Comparison of ENCODE assay signal across 12 cellular contexts in genomic region chr4:177228599-177228998, GRCh38.
DNase-seq lines count a peak whose midpoint lies in the region; ATAC-seq and TF ChIP-seq lines count a peak whose summit lies in the region.
"Had no signal": no experiment of that assay in that cellular context is flagged by ENCODE, and none has a peak within 500 bp of the region (broad histone marks: within the 10 kb centered on the region; RNA-seq: fewer than 3 reads in every experiment).

No MANE protein-coding gene starts in this region.

- H3K9me3 ChIP-seq in left ventricle myocardium inferior (replicated peaks) (no peaks in the 10 kb centered on the region), hepatocyte (ENCODE audit: low read depth) (no peaks in the 10 kb centered on the region), aorta (ENCODE audit: control insufficient read depth, low read length) (no peaks in the 10 kb centered on the region)
- H3K9me3 ChIP-seq: ascending aorta, testis had no signal

- no peaks in the 10 kb centered on the region for H3K4me1 ChIP-seq in left ventricle myocardium inferior
- no peaks in the 10 kb centered on the region for H3K4me1 ChIP-seq in hepatocyte (ENCODE audit: insufficient read depth)
- H3K4me1 ChIP-seq in aorta (ENCODE audit: control insufficient read depth in 1 of 2, insufficient read depth in 2 of 2, low read length in 2 of 2) = no peaks in the 10 kb centered on the region
- H3K4me1 ChIP-seq: ascending aorta, parathyroid adenoma, testis had no signal

- no peak for ATAC-seq in left ventricle myocardium superior
- peak; percentile 28; the same call in 1 of the 3 replicates for ATAC-seq in SK-N-SH treated with all-trans-retinoic acid at 6 μM for 48 hours
- peak; percentile 44 for ATAC-seq in aorta (ENCODE audit: low FRiP score)

- H3K27me3 ChIP-seq in left ventricle myocardium inferior (ENCODE audit: low read depth) (no peaks in the 10 kb centered on the region), hepatocyte (no peaks in the 10 kb centered on the region), aorta (ENCODE audit: control insufficient read depth in 1 of 2, insufficient read depth in 2 of 2, low read length in 1 of 2) (no peaks in the 10 kb centered on the region)
- H3K27me3 ChIP-seq: ascending aorta, testis had no signal

- no peaks in the 10 kb centered on the region for H3K9me2 ChIP-seq in hepatocyte (replicated peaks; ENCODE audit: insufficient read depth)

- TF ChIP-seq CTCF in left ventricle myocardium inferior (IDR thresholded peaks at IDR 0.05; ENCODE audit: borderline replicate concordance) = no peak
- no peak for TF ChIP-seq CTCF in hepatocyte (IDR thresholded peaks at IDR 0.05; ENCODE audit: poor library complexity)

- intact Hi-C loops in left ventricle myocardium inferior (cut with micrococcal nuclease) (no loop called here), left ventricle myocardium superior (cut with micrococcal nuclease) (no loop called here), aorta (cut with DNase I) (no loop called here)

- 86% methylated on average over 4 of the region's 4 CpGs for WGBS in hepatocyte (ENCODE audit: low lambda C conversion rate, missing lambda C conversion rate)
- 89 to 95% methylated on average over 4 of the region's 4 CpGs for WGBS in aorta, 2 donors

- no peaks in the 10 kb centered on the region for H3K79me2 ChIP-seq in hepatocyte
- H3K79me2 ChIP-seq: parathyroid adenoma had no signal

- no peak for DNase-seq in left ventricle myocardium inferior
- no peak for DNase-seq in left ventricle myocardium superior
- no peak for DNase-seq in hepatocyte (ENCODE audit: low spot score)
- DNase-seq in aorta = no peak
- no peak for DNase-seq in pons (ENCODE audit: low spot score)
- DNase-seq in stimulated activated CD4-positive, alpha-beta T cell treated with anti-CD3 and anti-CD28 coated beads, Interleukin-4, amount 100 ng/mL, for 24 hours = no peak
- DNase-seq in NCI-H524 treated with DMSO at 0.1 percent for 48 hours (lab: John Stamatoyannopoulos, UW) = no peak
- DNase-seq: NCI-H1092, testis had no signal

- H2AFZ ChIP-seq in hepatocyte = no peak overlapping the region

- H3K4me2 ChIP-seq in hepatocyte = peak overlapping the region; percentile 51

- H3K27ac ChIP-seq in left ventricle myocardium inferior (replicated peaks) (no peak overlapping the region), hepatocyte (no peak overlapping the region), aorta (ENCODE audit: low read depth in 1 of 2, low read length in 2 of 2) (no peak overlapping the region)
- H3K27ac ChIP-seq: ascending aorta, parathyroid adenoma, testis had no signal

- no peaks in the 10 kb centered on the region for H3K36me3 ChIP-seq in left ventricle myocardium inferior
- no peaks in the 10 kb centered on the region for H3K36me3 ChIP-seq in hepatocyte (replicated peaks; ENCODE audit: insufficient read depth, low read depth)
- no peaks in the 10 kb centered on the region for H3K36me3 ChIP-seq in aorta (ENCODE audit: control insufficient read depth in 1 of 2, insufficient read depth in 2 of 2, low read length in 1 of 2)
- H3K36me3 ChIP-seq: ascending aorta had no signal

- H3K4me3 ChIP-seq in left ventricle myocardium inferior (peak overlapping the region; percentile 52), hepatocyte (no peak overlapping the region), aorta (ENCODE audit: low read length in 2 of 2) (no peak overlapping the region)
- H3K4me3 ChIP-seq: testis had no signal

- no peaks in the 10 kb centered on the region for H4K20me1 ChIP-seq in hepatocyte (ENCODE audit: insufficient read depth, poor library complexity, severe bottlenecking)

TF ChIP-seq in SK-N-SH treated with all-trans-retinoic acid at 6 μM for 48 hours, 23 proteins besides CTCF, POLR2A, EP300 and RAD21:
- TF ChIP-seq PPARA (CRISPR knock-in tag; IDR thresholded peaks at IDR 0.05; ENCODE audit: borderline replicate concordance) = no peak
- no peak for TF ChIP-seq BACH2 (CRISPR knock-in tag; IDR thresholded peaks at IDR 0.05; ENCODE audit: borderline replicate concordance)
- TF ChIP-seq ZNF8 (CRISPR knock-in tag; IDR thresholded peaks at IDR 0.05) = no peak
- no peak for TF ChIP-seq ZFP30 (CRISPR knock-in tag; IDR thresholded peaks at IDR 0.05)
- no peak for TF ChIP-seq TOX (CRISPR knock-in tag; IDR thresholded peaks at IDR 0.05; ENCODE audit: borderline replicate concordance)
- TF ChIP-seq ESRRG (CRISPR knock-in tag; IDR thresholded peaks at IDR 0.05) = no peak
- TF ChIP-seq ZC3H10 (CRISPR knock-in tag; IDR thresholded peaks at IDR 0.05) = no peak
- TF ChIP-seq TCF4 (CRISPR knock-in tag; IDR thresholded peaks at IDR 0.05; ENCODE audit: borderline replicate concordance) = no peak
- no peak for TF ChIP-seq ISL1 (CRISPR knock-in tag; IDR thresholded peaks at IDR 0.05)
